Comparison of ENCODE assay signal across 16 cellular contexts in the genomic region with DNA sequence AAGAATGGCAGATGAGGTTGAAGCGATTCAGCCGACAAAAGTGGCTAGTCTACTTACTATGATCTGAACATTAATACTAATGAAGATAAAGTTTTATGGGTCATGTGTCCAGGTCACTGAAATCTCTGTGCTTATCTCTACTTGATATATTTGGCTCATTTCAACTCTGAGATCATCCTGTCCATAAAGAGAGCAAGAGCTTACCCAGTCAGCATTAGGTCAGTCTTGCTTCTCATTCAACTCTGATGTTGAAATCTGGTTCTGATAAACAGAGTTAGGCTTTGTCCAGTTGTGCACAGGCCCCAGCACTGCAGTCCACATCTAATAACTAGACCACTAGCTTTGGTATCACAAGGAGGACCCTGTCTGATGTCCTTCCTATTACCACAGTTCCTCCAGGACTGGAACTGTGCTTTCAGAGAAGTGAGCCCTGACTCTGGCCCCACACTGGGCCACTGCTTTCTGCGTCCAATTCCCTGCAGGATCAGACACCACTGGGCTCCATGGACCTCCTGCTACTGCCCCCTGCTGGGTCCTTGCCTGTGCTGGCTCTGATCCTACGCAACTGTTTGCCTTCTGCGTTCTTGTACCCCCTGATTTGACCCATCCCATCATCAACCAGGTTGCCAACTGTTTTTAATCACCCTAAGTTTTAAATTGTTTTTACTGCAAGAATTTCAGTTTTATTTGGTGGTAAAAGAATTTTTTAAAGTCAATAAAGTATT. TPM values are rescaled to one million over a fixed set of nuclear protein-coding genes. Genes with fewer than 3 reads are reported as not detected.
DNase-seq lines count a peak whose midpoint lies in the region; ATAC-seq and TF ChIP-seq lines count a peak whose summit lies in the region.
"Had no signal": no experiment of that assay in that cellular context is flagged by ENCODE, and none has a peak within 500 bp of the region (broad histone marks: within the 10 kb centered on the region; RNA-seq: fewer than 3 reads in every experiment).

No MANE protein-coding gene starts in this region.

- H3K27ac Mint-ChIP-seq in progenitor cell of endocrine pancreas (no peak overlapping the region), type B pancreatic cell (no peak overlapping the region)
- H3K27ac Mint-ChIP-seq: T-cell had no signal

- TF ChIP-seq CTCF in LNCAP (IDR thresholded peaks at IDR 0.05): peak; percentile 45; the same call in 1 of the 2 replicates
- peak; percentile 40 for TF ChIP-seq CTCF in colonic mucosa (IDR thresholded peaks at IDR 0.05)
- TF ChIP-seq CTCF in progenitor cell of endocrine pancreas (IDR thresholded peaks at IDR 0.05; ENCODE audit: unreplicated experiment): peak; percentile 25
- no peak for TF ChIP-seq CTCF in type B pancreatic cell (conservative IDR thresholded peaks at IDR 0.05)

- H3K4me3 Mint-ChIP-seq in progenitor cell of endocrine pancreas (ENCODE audit: low read depth) (no peak overlapping the region), type B pancreatic cell (no peak overlapping the region)
- H3K4me3 Mint-ChIP-seq: T-cell had no signal

- no peaks in the 10 kb centered on the region for H3K36me3 ChIP-seq in colonic mucosa
- H3K36me3 ChIP-seq: BLaER1, upper lobe of left lung had no signal

- peaks cover 20% of the 10 kb centered on the region for H3K9me3 Mint-ChIP-seq in progenitor cell of endocrine pancreas (ENCODE audit: low read depth)
- H3K9me3 Mint-ChIP-seq in type B pancreatic cell: no peaks in the 10 kb centered on the region
- H3K9me3 Mint-ChIP-seq: T-cell had no signal

- no peak overlapping the region for H3K9ac ChIP-seq in colonic mucosa (ENCODE audit: low read depth in 2 of 2, low read length in 2 of 2)
- H3K9ac ChIP-seq: BLaER1 had no signal

- no peak overlapping the region for H3K4me3 ChIP-seq in colonic mucosa
- H3K4me3 ChIP-seq: BLaER1, upper lobe of left lung had no signal

- H3K9me3 ChIP-seq in colonic mucosa: no peaks in the 10 kb centered on the region
- H3K9me3 ChIP-seq: upper lobe of left lung had no signal

- ATAC-seq in Right ventricle myocardium inferior (peak; percentile 46), HG03521 (IDR thresholded peaks at IDR 0.05; ENCODE audit: unreplicated experiment) (no peak)
- ATAC-seq: T-cell had no signal

- no peaks in the 10 kb centered on the region for H3K27me3 ChIP-seq in colonic mucosa
- H3K27me3 ChIP-seq: BLaER1, upper lobe of left lung had no signal

- H3K27me3 Mint-ChIP-seq in progenitor cell of endocrine pancreas: no peaks in the 10 kb centered on the region
- H3K27me3 Mint-ChIP-seq in type B pancreatic cell: no peaks in the 10 kb centered on the region

- H3K36me3 Mint-ChIP-seq in progenitor cell of endocrine pancreas (ENCODE audit: insufficient read depth) (no peaks in the 10 kb centered on the region), type B pancreatic cell (no peaks in the 10 kb centered on the region)
- H3K36me3 Mint-ChIP-seq: T-cell had no signal

- no peaks in the 10 kb centered on the region for H3K4me1 ChIP-seq in colonic mucosa
- H3K4me1 ChIP-seq: BLaER1, upper lobe of left lung had no signal

- H3K4me1 Mint-ChIP-seq in progenitor cell of endocrine pancreas (ENCODE audit: low read depth) (peaks cover 10% of the 10 kb centered on the region), type B pancreatic cell (ENCODE audit: unreplicated experiment) (peaks cover 9% of the 10 kb centered on the region)
- H3K4me1 Mint-ChIP-seq: T-cell had no signal

- no peak overlapping the region for H3K27ac ChIP-seq in colonic mucosa
- H3K27ac ChIP-seq: BLaER1, upper lobe of left lung had no signal

- DNase-seq in Right ventricle myocardium inferior (ENCODE audit: missing footprints) (no peak), cardiac septum (ENCODE audit: low spot score) (no peak), colonic mucosa (peak; percentile 65), progenitor cell of endocrine pancreas (ENCODE audit: low spot score, unreplicated experiment) (no peak), type B pancreatic cell (ENCODE audit: extremely low spot score, unreplicated experiment) (no peak), DMS 273 (lab: John Stamatoyannopoulos, UW; ENCODE audit: unreplicated experiment) (no peak)
- DNase-seq: activated CD8-positive, alpha-beta memory T cell treated with anti-CD3 and anti-CD28 coated beads, Interleukin-2, amount 50 U/mL, for 48 hours; amniotic stem cell; NCI-H1436 treated with DMSO at 0.1 percent for 48 hours; NCI-H748 treated with DMSO at 0.1 percent for 48 hours; right cardiac atrium; T-cell had no signal

- intact Hi-C loops in Right ventricle myocardium inferior (cut with DNase I) (no loop called here), cardiac septum (cut with DNase I) (no loop called here), colonic mucosa (cut with DNase I) (loop anchor here (10.0 kb wide), 1 partner anchor 153 kb away; no protein-coding TSS in a partner anchor)

RNA-seq across cellular contexts. Expression of a gene that starts 23.7 kb away (rescaled TPM):
- total RNA-seq in Right ventricle myocardium inferior (94.1 TPM), cardiac septum (116 TPM), colonic mucosa (100 to 1,000 TPM; 246 to 264 TPM), progenitor cell of endocrine pancreas (59.3 and 59.6 TPM in 2 replicates), type B pancreatic cell (ENCODE audit: low replicate concordance) (72.5 and 89.4 TPM in 2 replicates)

RNA-seq across cellular contexts. Expression of a gene that starts 25.6 kb away (rescaled TPM):
- total RNA-seq in Right ventricle myocardium inferior (28.4 TPM), cardiac septum (39.1 TPM), colonic mucosa (10 to 100 TPM; 56.5 to 67.1 TPM), progenitor cell of endocrine pancreas (47.5 and 50.3 TPM in 2 replicates), type B pancreatic cell (ENCODE audit: low replicate concordance) (42.1 and 46.7 TPM in 2 replicates)
